17 cellular contexts compared by ENCODE assay signal in genomic region chr7:110084177-110084807, GRCh38.
DNase-seq lines count a peak whose midpoint lies in the region; ATAC-seq and TF ChIP-seq lines count a peak whose summit lies in the region.
"Had no signal": no experiment of that assay in that cellular context is flagged by ENCODE, and none has a peak within 500 bp of the region (broad histone marks: within the 10 kb centered on the region; RNA-seq: fewer than 3 reads in every experiment).

No MANE protein-coding gene starts in this region.

- H3K9ac ChIP-seq in liver (ENCODE audit: low read depth in 1 of 2, low read length in 2 of 2) = no peak overlapping the region

- H3K36me3 ChIP-seq in liver (ENCODE audit: control insufficient read depth in 4 of 4, insufficient read depth in 3 of 4, low read depth in 1 of 4, low read length in 3 of 4) = no peaks in the 10 kb centered on the region
- no peaks in the 10 kb centered on the region for H3K36me3 ChIP-seq in gastrocnemius medialis
- H3K36me3 ChIP-seq: HAP-1 had no signal

- DNase-seq in NCI-H1105 treated with DMSO at 0.1 percent for 48 hours (lab: John Stamatoyannopoulos, UW) (peak; percentile 16), NCI-H1105 (lab: John Stamatoyannopoulos, UW) (no peak), superior temporal gyrus (ENCODE audit: extremely low spot score) (peak; percentile 63), SIG-M5 treated with dmso at 0.1 percent for 504 hours (lab: John Stamatoyannopoulos, UW; ENCODE audit: unreplicated experiment) (no peak), mesothelial cell of epicardium (ENCODE audit: low spot score in 2 of 2, unreplicated experiment in 2 of 2) (no peak), gastrocnemius medialis (no peak)
- DNase-seq: AML-193, KBM-7, NCI-H2029, NCI-H748 treated with DMSO at 0.1 percent for 48 hours, OCI-M1, Right ventricle myocardium superior had no signal

- peaks cover 17% of the 10 kb centered on the region for H3K9me3 Mint-ChIP-seq in mesothelial cell of epicardium

- no peaks in the 10 kb centered on the region for H3K27me3 ChIP-seq in liver (ENCODE audit: control insufficient read depth in 4 of 4, insufficient read depth in 4 of 4, low read length in 3 of 4)
- H3K27me3 ChIP-seq in gastrocnemius medialis = no peaks in the 10 kb centered on the region

- TF ChIP-seq RAD21 in liver (IDR thresholded peaks at IDR 0.05) = peak; percentile 42 to 58

- no peak for TF ChIP-seq POLR2A in gastrocnemius medialis (IDR thresholded peaks at IDR 0.05)

- H3K4me3 ChIP-seq in liver (ENCODE audit: low read depth in 1 of 3, low read length in 3 of 3) (no peak overlapping the region), gastrocnemius medialis (no peak overlapping the region)
- H3K4me3 ChIP-seq: HAP-1 had no signal

- TF ChIP-seq CTCF in liver (IDR thresholded peaks at IDR 0.05; ENCODE audit: low read depth, low read length, missing input control) (no peak), mesothelial cell of epicardium (IDR thresholded peaks at IDR 0.05; ENCODE audit: unreplicated experiment) (no peak), gastrocnemius medialis (IDR thresholded peaks at IDR 0.05 in 4 of 5, conservative IDR thresholded peaks at IDR 0.05 in 1 of 5) (no peak)

- intact Hi-C loops in gastrocnemius medialis (cut with DNase I; ENCODE audit: low total_unique reads) = no loop called here

- no peaks in the 10 kb centered on the region for H3K36me3 Mint-ChIP-seq in mesothelial cell of epicardium

- no peak overlapping the region for H3K27ac Mint-ChIP-seq in mesothelial cell of epicardium

- no peaks in the 10 kb centered on the region for H3K9me3 ChIP-seq in liver (ENCODE audit: control insufficient read depth in 4 of 4, low read length in 3 of 4)
- H3K9me3 ChIP-seq in gastrocnemius medialis = no peaks in the 10 kb centered on the region
- H3K9me3 ChIP-seq: HAP-1 had no signal

- no peaks in the 10 kb centered on the region for H3K27me3 Mint-ChIP-seq in mesothelial cell of epicardium (ENCODE audit: low read depth)

- H3K4me3 Mint-ChIP-seq in mesothelial cell of epicardium = no peak overlapping the region

- H3K27ac ChIP-seq in cingulate gyrus (ENCODE audit: low read depth, low read length) (peak overlapping the region; percentile 16), liver (ENCODE audit: low read depth in 1 of 2, low read length in 2 of 2) (peak overlapping the region; percentile 61 to 63), gastrocnemius medialis (no peak overlapping the region)
- H3K27ac ChIP-seq: 22Rv1 had no signal

- 60% methylated on average over 5 of the region's 5 CpGs for WGBS in liver

- H3K4me1 Mint-ChIP-seq in mesothelial cell of epicardium = no peaks in the 10 kb centered on the region

- no peak for ATAC-seq in gastrocnemius medialis
- ATAC-seq: SK-N-SH treated with all-trans-retinoic acid at 6 μM for 48 hours had no signal

- H3K4me1 ChIP-seq in liver (ENCODE audit: control insufficient read depth in 4 of 4, insufficient read depth in 4 of 4, low read length in 3 of 4) (peaks cover 0 to 14% (median 7%) of the 10 kb centered on the region in 4 donors), gastrocnemius medialis (no peaks in the 10 kb centered on the region)
- H3K4me1 ChIP-seq: HAP-1 had no signal

- in situ Hi-C loops in gastrocnemius medialis (cut with MboI; ENCODE audit: low sequenced_read_pairs in 4 of 4) = no loop called here

TF ChIP-seq in liver, 16 proteins besides CTCF, POLR2A, EP300 and RAD21:
- TF ChIP-seq TAF1 (conservative IDR thresholded peaks at IDR 0.05) (peak; percentile 22), FOXA2 (IDR thresholded peaks at IDR 0.05) (peak; percentile 20), RXRA (IDR thresholded peaks at IDR 0.05) (peak; percentile 54 to 80), NR2F2 (IDR thresholded peaks at IDR 0.05) (peak; percentile 44), REST (IDR thresholded peaks at IDR 0.05) (peak; percentile 53), YY1 (IDR thresholded peaks at IDR 0.05) (peak; percentile 87), ZBTB33 (IDR thresholded peaks at IDR 0.05) (peak; percentile 71), ATF3 (IDR thresholded peaks at IDR 0.05) (peak; percentile 61), JUND (IDR thresholded peaks at IDR 0.05) (peak; percentile 87 to 91), FOXA1 (IDR thresholded peaks at IDR 0.05) (no peak), MAX (IDR thresholded peaks at IDR 0.05) (peak; percentile 69), SP1 (IDR thresholded peaks at IDR 0.05) (peak; percentile 87), HNF4A (conservative IDR thresholded peaks at IDR 0.05) (peak; percentile 96 to 98), HNF4G (IDR thresholded peaks at IDR 0.05) (peak; percentile 90), GABPA (IDR thresholded peaks at IDR 0.05 in 1 of 2, conservative IDR thresholded peaks at IDR 0.05 in 1 of 2) (no peak), EGR1 (IDR thresholded peaks at IDR 0.05; ENCODE audit: low read depth in 2 of 2) (peak in 1 of 2 donors; percentile 33)

Comparison
In these comparisons a context has a peak if more than half of its experiments do, and no peak if none do; other contexts are left out.
1. DNase-seq: peak in NCI-H1105 treated with DMSO at 0.1 percent for 48 hours (single experiment) and superior temporal gyrus (single experiment); none in NCI-H1105 (single experiment), SIG-M5 treated with dmso at 0.1 percent for 504 hours (single experiment), mesothelial cell of epicardium (0 of 2) and gastrocnemius medialis (0 of 2).
2. H3K27ac ChIP-seq: peak in cingulate gyrus (single experiment) and liver (2 of 2); none in gastrocnemius medialis (0 of 4).